Comparison of ENCODE assay signal across 19 cellular contexts in the genomic region with DNA sequence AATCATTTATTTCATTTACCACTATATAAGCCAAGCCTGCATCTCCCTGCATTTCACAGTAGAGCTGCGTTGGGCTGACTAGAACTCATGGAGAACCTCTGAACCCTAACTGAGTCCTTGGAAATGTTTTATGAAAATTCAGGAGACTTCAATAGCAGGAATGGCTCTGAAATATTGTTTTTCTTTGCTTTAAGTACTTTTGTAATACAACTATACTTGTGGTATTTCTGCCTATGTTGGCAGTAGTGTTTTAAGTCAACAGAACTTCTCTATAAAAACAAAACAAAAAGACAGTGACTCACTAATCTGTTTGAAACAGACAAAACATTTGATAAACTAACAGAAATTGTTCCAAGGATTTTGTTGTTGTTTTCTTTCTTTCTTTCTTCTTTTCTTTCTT.
A peak's percentile ranks its signal among the peaks of the same experiment; 100 is the strongest.
DNase-seq lines count a peak whose midpoint lies in the region; ATAC-seq lines count a peak whose summit lies in the region.
"Had no signal": no experiment of that assay in that cellular context is flagged by ENCODE, and none has a peak within 500 bp of the region (broad histone marks: within the 10 kb centered on the region; RNA-seq: fewer than 3 reads in every experiment).

No MANE protein-coding gene starts in this region.

- no peaks in the 10 kb centered on the region for H3K79me1 ChIP-seq in mesenchymal stem cell (replicated peaks; ENCODE audit: low read length, poor library complexity, severe bottlenecking)

- ATAC-seq in stimulated activated memory B cell treated with anti-CD40 and anti-IgM and Interleukin-4, amounts not matched to agents 10 μg/mL and 1 μg/mL and 100 μg/mL, for 72 hours, result no peak

- no peak overlapping the region for H2BK12ac ChIP-seq in mesenchymal stem cell (ENCODE audit: low read length in 2 of 2)

- H2BK15ac ChIP-seq in mesenchymal stem cell (ENCODE audit: low read depth, poor library complexity, severe bottlenecking), result no peak overlapping the region

- no peak overlapping the region for H3K4me3 ChIP-seq in mesenchymal stem cell (ENCODE audit: insufficient read depth in 1 of 2, low read depth in 1 of 2, low read length in 2 of 2)
- H3K4me3 ChIP-seq: PC-9, SJSA1 had no signal

- no peak overlapping the region for H3K14ac ChIP-seq in mesenchymal stem cell (ENCODE audit: low read length in 2 of 2)

- no peak overlapping the region for H2AK5ac ChIP-seq in mesenchymal stem cell (ENCODE audit: low read length, severe bottlenecking)

- no peaks in the 10 kb centered on the region for H3K36me3 ChIP-seq in mesenchymal stem cell (ENCODE audit: control insufficient read depth in 1 of 2, insufficient read depth in 2 of 2, low read depth in 1 of 2, low read length in 2 of 2)
- H3K36me3 ChIP-seq: SJSA1 had no signal

- H3K27me3 Mint-ChIP-seq in stimulated activated memory B cell treated with anti-CD40 and anti-IgM and Interleukin-4, amounts not matched to agents 10 μg/mL and 1 μg/mL and 100 μg/mL, for 72 hours, result no peaks in the 10 kb centered on the region
- H3K27me3 Mint-ChIP-seq: CD4-positive, alpha-beta memory T cell had no signal

- H3K4me3 Mint-ChIP-seq in stimulated activated memory B cell treated with anti-CD40 and anti-IgM and Interleukin-4, amounts not matched to agents 10 μg/mL and 1 μg/mL and 100 μg/mL, for 72 hours, result no peak overlapping the region
- H3K4me3 Mint-ChIP-seq: CD4-positive, alpha-beta memory T cell had no signal

- H3K4me1 ChIP-seq in mesenchymal stem cell (ENCODE audit: control insufficient read depth, insufficient read depth, low read depth, low read length), result no peaks in the 10 kb centered on the region

- H3K4me2 ChIP-seq in mesenchymal stem cell (ENCODE audit: low read length, poor library complexity, severe bottlenecking), result no peak overlapping the region
- H3K4me2 ChIP-seq: PC-9 had no signal

- H3K36me3 Mint-ChIP-seq in stimulated activated memory B cell treated with anti-CD40 and anti-IgM and Interleukin-4, amounts not matched to agents 10 μg/mL and 1 μg/mL and 100 μg/mL, for 72 hours, result no peaks in the 10 kb centered on the region
- H3K36me3 Mint-ChIP-seq: CD4-positive, alpha-beta memory T cell had no signal

- peaks cover 6% of the 10 kb centered on the region for H3K4me1 Mint-ChIP-seq in stimulated activated memory B cell treated with anti-CD40 and anti-IgM and Interleukin-4, amounts not matched to agents 10 μg/mL and 1 μg/mL and 100 μg/mL, for 72 hours
- H3K4me1 Mint-ChIP-seq: CD4-positive, alpha-beta memory T cell had no signal

- no peak overlapping the region for H3K23ac ChIP-seq in mesenchymal stem cell (ENCODE audit: low read length in 2 of 2)

- no peaks in the 10 kb centered on the region for H3K27me3 ChIP-seq in mesenchymal stem cell (ENCODE audit: control insufficient read depth in 1 of 2, insufficient read depth in 1 of 2, low read length in 2 of 2)
- H3K27me3 ChIP-seq: SJSA1 had no signal

- no peak overlapping the region for H4K91ac ChIP-seq in mesenchymal stem cell (ENCODE audit: low read length)

- H3K18ac ChIP-seq in mesenchymal stem cell (ENCODE audit: low read depth in 1 of 2, low read length in 2 of 2), result no peak overlapping the region

- 100% methylated on average over 1 of the region's 1 CpG for WGBS in mesenchymal stem cell

- H3K27ac ChIP-seq in mesenchymal stem cell (ENCODE audit: low read length, poor library complexity, severe bottlenecking), result no peak overlapping the region
- H3K27ac ChIP-seq: PC-9, SJSA1 had no signal

- H3K27ac Mint-ChIP-seq in stimulated activated memory B cell treated with anti-CD40 and anti-IgM and Interleukin-4, amounts not matched to agents 10 μg/mL and 1 μg/mL and 100 μg/mL, for 72 hours, result peak overlapping the region; percentile 15
- H3K27ac Mint-ChIP-seq: CD4-positive, alpha-beta memory T cell had no signal

- no peak overlapping the region for H4K8ac ChIP-seq in mesenchymal stem cell (ENCODE audit: low read length)

- DNase-seq in HCEC 1CT (peak; percentile 18), brain pericyte (ENCODE audit: low read depth, low spot score) (peak; percentile 59), mesenchymal stem cell (peak; percentile 27), posterior vena cava (ENCODE audit: low spot score) (no peak), cerebellar cortex (ENCODE audit: low spot score) (no peak), NCI-H146 treated with DMSO at 0.1 percent for 48 hours (lab: John Stamatoyannopoulos, UW; ENCODE audit: unreplicated experiment) (no peak)
- DNase-seq: Calu3; CD4-positive, alpha-beta memory T cell; DMS79; H7; IMR-90; Kasumi-1; NCI-H187 treated with DMSO at 0.1 percent for 48 hours; NCI-H2171; NCI-H446 treated with DMSO at 0.1 percent for 48 hours; NK-92 treated with Interleukin-12 subunit alpha and Interleukin-12 subunit beta, amount 100 ng/mL, for 24 hours; PC-9 had no signal

- no peak overlapping the region for H2AFZ ChIP-seq in mesenchymal stem cell (ENCODE audit: low read depth, low read length)
- H2AFZ ChIP-seq: PC-9 had no signal

- H2BK5ac ChIP-seq in mesenchymal stem cell (ENCODE audit: low read depth, low read length, poor library complexity, severe bottlenecking), result no peak overlapping the region

- intact Hi-C loops in posterior vena cava (cut with DNase I), result no loop called here

- H2BK120ac ChIP-seq in mesenchymal stem cell (ENCODE audit: low read depth, low read length), result no peak overlapping the region

- no peak overlapping the region for H3K4ac ChIP-seq in mesenchymal stem cell (ENCODE audit: low read depth in 1 of 2, low read length in 2 of 2)

- H3K9me3 ChIP-seq in mesenchymal stem cell (ENCODE audit: control insufficient read depth, low read length), result no peaks in the 10 kb centered on the region
- H3K9me3 ChIP-seq: SJSA1 had no signal

- H3K9me3 Mint-ChIP-seq in stimulated activated memory B cell treated with anti-CD40 and anti-IgM and Interleukin-4, amounts not matched to agents 10 μg/mL and 1 μg/mL and 100 μg/mL, for 72 hours, result peaks cover 2% of the 10 kb centered on the region

- no peak overlapping the region for H3K9ac ChIP-seq in mesenchymal stem cell (ENCODE audit: low read length)

Comparison
In these comparisons a context has a peak if more than half of its experiments do, and no peak if none do; other contexts are left out.
1. DNase-seq: peak in HCEC 1CT (single experiment), brain pericyte (single experiment) and mesenchymal stem cell (single experiment); none in posterior vena cava (single experiment), cerebellar cortex (single experiment) and NCI-H146 treated with DMSO at 0.1 percent for 48 hours (single experiment).